Comparison of ENCODE assay signal across 13 cellular contexts in the genomic region with DNA sequence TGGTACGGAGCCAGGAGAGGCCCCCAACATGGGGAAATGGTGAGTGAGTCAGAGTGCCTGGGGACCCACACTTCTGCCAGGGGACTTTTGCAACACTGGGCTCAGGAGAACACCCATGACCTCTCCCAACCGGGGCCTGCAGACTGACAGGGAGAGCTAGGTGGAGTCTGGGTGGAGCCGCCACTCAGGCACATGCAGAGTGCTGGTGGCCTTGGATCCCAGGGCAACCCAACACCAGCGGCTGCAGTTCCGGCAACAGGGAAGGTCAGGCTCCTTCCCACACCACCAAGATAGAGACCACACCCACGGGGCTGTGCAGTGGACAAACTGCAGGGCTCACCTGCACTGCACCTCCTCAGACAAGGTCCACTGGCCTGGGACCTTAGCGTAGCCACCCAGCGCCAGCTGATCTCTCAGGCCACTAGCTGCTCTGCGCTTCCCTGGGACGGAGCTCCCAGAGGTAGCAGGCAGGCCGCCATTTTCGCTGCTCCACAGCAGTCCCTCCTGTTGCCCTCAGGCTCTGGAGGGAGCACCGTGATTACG.
DNase-seq lines count a peak whose midpoint lies in the region; ATAC-seq, FAIRE-seq and TF ChIP-seq lines count a peak whose summit lies in the region.
"Had no signal": no experiment of that assay in that cellular context is flagged by ENCODE, and none has a peak within 500 bp of the region (broad histone marks: within the 10 kb centered on the region; RNA-seq: fewer than 3 reads in every experiment).

No MANE protein-coding gene starts in this region.

- peaks cover 29% of the 10 kb centered on the region for H3K9me3 Mint-ChIP-seq in WTC11

- H3K4me1 ChIP-seq in A549 (peaks cover 20% of the 10 kb centered on the region), mesenchymal stem cell (ENCODE audit: control insufficient read depth, insufficient read depth, low read depth, low read length) (no peaks in the 10 kb centered on the region), upper lobe of left lung (no peaks in the 10 kb centered on the region)

- H2AK5ac ChIP-seq in mesenchymal stem cell (ENCODE audit: low read length, severe bottlenecking): no peak overlapping the region

- no peak overlapping the region for H2BK12ac ChIP-seq in mesenchymal stem cell (ENCODE audit: low read length in 2 of 2)

- peak overlapping the region in 1 of 2 experiments; percentile 29; a peak in 2 of 6 replicates for H3K27ac ChIP-seq in A549
- no peak overlapping the region for H3K27ac ChIP-seq in mesenchymal stem cell (ENCODE audit: low read length, poor library complexity, severe bottlenecking)
- H3K27ac ChIP-seq in upper lobe of left lung: no peak overlapping the region
- H3K27ac ChIP-seq: BLaER1 treated with 17β-estradiol and CSF1 and Interleukin-3, amounts not matched to agents 10 nM and 100 nM had no signal

- H3K14ac ChIP-seq in mesenchymal stem cell (ENCODE audit: low read length in 2 of 2): no peak overlapping the region

- TF ChIP-seq CTCF in A549 (IDR thresholded peaks at IDR 0.05): no peak
- TF ChIP-seq CTCF in WTC11 (IDR thresholded peaks at IDR 0.05): no peak
- TF ChIP-seq CTCF in upper lobe of left lung (IDR thresholded peaks at IDR 0.05): no peak

- ATAC-seq in A549: peak; percentile 42 to 49; a peak in 3 of 6 replicates
- ATAC-seq in WTC11: peak; percentile 20; the same call in 1 of the 2 replicates
- ATAC-seq in upper lobe of left lung (ENCODE audit: low FRiP score in 2 of 2): peak; percentile 19 to 49
- no peak for ATAC-seq in GM21619 (IDR thresholded peaks at IDR 0.05; ENCODE audit: unreplicated experiment)
- ATAC-seq: HCT116 had no signal

- H3K4me3 Mint-ChIP-seq in WTC11: no peak overlapping the region
- H3K4me3 Mint-ChIP-seq: CD4-positive, CD25-positive, alpha-beta regulatory T cell; IgD-negative memory B cell had no signal

- H3K27me3 ChIP-seq in mesenchymal stem cell (ENCODE audit: control insufficient read depth in 1 of 2, insufficient read depth in 1 of 2, low read length in 2 of 2): no peaks in the 10 kb centered on the region
- no peaks in the 10 kb centered on the region for H3K27me3 ChIP-seq in upper lobe of left lung
- H3K27me3 ChIP-seq: BLaER1 treated with 17β-estradiol and CSF1 and Interleukin-3, amounts not matched to agents 10 nM and 100 nM had no signal

- H3K36me3 Mint-ChIP-seq in WTC11: peaks cover 7% of the 10 kb centered on the region
- H3K36me3 Mint-ChIP-seq: CD4-positive, CD25-positive, alpha-beta regulatory T cell; IgD-negative memory B cell had no signal

- H3K4me3 ChIP-seq in A549 (no peak overlapping the region), mesenchymal stem cell (ENCODE audit: insufficient read depth in 1 of 2, low read depth in 1 of 2, low read length in 2 of 2) (no peak overlapping the region), upper lobe of left lung (no peak overlapping the region)
- H3K4me3 ChIP-seq: BLaER1 treated with 17β-estradiol and CSF1 and Interleukin-3, amounts not matched to agents 10 nM and 100 nM had no signal

- TF ChIP-seq POLR2A in A549 (IDR thresholded peaks at IDR 0.05; ENCODE audit: low read length) (no peak), upper lobe of left lung (IDR thresholded peaks at IDR 0.05) (no peak)

- H3K36me3 ChIP-seq in mesenchymal stem cell (ENCODE audit: control insufficient read depth in 1 of 2, insufficient read depth in 2 of 2, low read depth in 1 of 2, low read length in 2 of 2): no peaks in the 10 kb centered on the region
- no peaks in the 10 kb centered on the region for H3K36me3 ChIP-seq in upper lobe of left lung
- H3K36me3 ChIP-seq: BLaER1 treated with 17β-estradiol and CSF1 and Interleukin-3, amounts not matched to agents 10 nM and 100 nM had no signal

- DNase-seq in A549 (ENCODE audit: low read depth in 1 of 2, low spot score in 1 of 2) (no peak), WTC11 (ENCODE audit: low spot score) (no peak), mesenchymal stem cell (no peak), upper lobe of left lung (peak in 1 of 2 donors; percentile 40), NAMALWA (ENCODE audit: low spot score) (no peak), DMS153 (lab: John Stamatoyannopoulos, UW) (no peak)
- DNase-seq: CD4-positive, CD25-positive, alpha-beta regulatory T cell had no signal

- no peaks in the 10 kb centered on the region for H3K79me1 ChIP-seq in mesenchymal stem cell (replicated peaks; ENCODE audit: low read length, poor library complexity, severe bottlenecking)

- H3K4me1 Mint-ChIP-seq in WTC11: peaks cover 19% of the 10 kb centered on the region
- H3K4me1 Mint-ChIP-seq: CD4-positive, CD25-positive, alpha-beta regulatory T cell; IgD-negative memory B cell had no signal

- 99% methylated on average over 12 of the region's 14 CpGs for WGBS in A549 (ENCODE audit: missing lambda C conversion rate)
- 95% methylated on average over 14 of the region's 14 CpGs for WGBS in mesenchymal stem cell
- 90 to 98% methylated on average over 5 to 14 of the region's 14 CpGs for WGBS in upper lobe of left lung, 2 donors

- peak overlapping the region; percentile 39 for H4K91ac ChIP-seq in mesenchymal stem cell (ENCODE audit: low read length)

- no peak overlapping the region for H2BK15ac ChIP-seq in mesenchymal stem cell (ENCODE audit: low read depth, poor library complexity, severe bottlenecking)

- H3K18ac ChIP-seq in mesenchymal stem cell (ENCODE audit: low read depth in 1 of 2, low read length in 2 of 2): peak overlapping the region in 1 of 2 experiments; percentile 15

- TF ChIP-seq EP300 in A549 (IDR thresholded peaks at IDR 0.05): no peak
- TF ChIP-seq EP300 in upper lobe of left lung (IDR thresholded peaks at IDR 0.05): no peak

- TF ChIP-seq RAD21 in A549 (conservative IDR thresholded peaks at IDR 0.05 in 1 of 2, IDR thresholded peaks at IDR 0.05 in 1 of 2): no peak

- H3K4ac ChIP-seq in mesenchymal stem cell (ENCODE audit: low read depth in 1 of 2, low read length in 2 of 2): no peak overlapping the region

- H3K9ac ChIP-seq in mesenchymal stem cell (ENCODE audit: low read length): no peak overlapping the region
- H3K9ac ChIP-seq: BLaER1 treated with 17β-estradiol and CSF1 and Interleukin-3, amounts not matched to agents 10 nM and 100 nM had no signal

- H2BK120ac ChIP-seq in mesenchymal stem cell (ENCODE audit: low read depth, low read length): no peak overlapping the region

- POLR2A ChIA-PET in A549 (lab: Yijun Ruan, JAX) (no interaction called here), WTC11 (lab: Charles Lee) (interaction anchor here (0.6 kb wide), 1 partner anchor 85 kb away, joined by 3 read pairs; no protein-coding TSS in a partner anchor)

- H3K9me3 ChIP-seq in A549 (no peaks in the 10 kb centered on the region), mesenchymal stem cell (ENCODE audit: control insufficient read depth, low read length) (no peaks in the 10 kb centered on the region), upper lobe of left lung (no peaks in the 10 kb centered on the region)

- H3K23ac ChIP-seq in mesenchymal stem cell (ENCODE audit: low read length in 2 of 2): no peak overlapping the region

- no peak for FAIRE-seq in A549 (lab: Jason Lieb, UNC)
- FAIRE-seq: A204.1, H54 had no signal

- no peak overlapping the region for H2AFZ ChIP-seq in mesenchymal stem cell (ENCODE audit: low read depth, low read length)

- H3K27me3 Mint-ChIP-seq in WTC11 (ENCODE audit: low read depth): no peaks in the 10 kb centered on the region
- H3K27me3 Mint-ChIP-seq: CD4-positive, CD25-positive, alpha-beta regulatory T cell; IgD-negative memory B cell had no signal

- CTCF ChIA-PET in A549 (lab: Yijun Ruan, JAX) (interaction anchor here (0.6 to 3.6 kb wide), 4 partner anchors 15 to 180 kb away, joined by 3 to 11 read pairs (median 4); no protein-coding TSS in a partner anchor), WTC11 (lab: Charles Lee) (no interaction called here)

- peak overlapping the region; percentile 57 for H4K8ac ChIP-seq in mesenchymal stem cell (ENCODE audit: low read length)

- no peak overlapping the region for H2BK5ac ChIP-seq in mesenchymal stem cell (ENCODE audit: low read depth, low read length, poor library complexity, severe bottlenecking)

- H3K4me2 ChIP-seq in A549 (no peak overlapping the region), mesenchymal stem cell (ENCODE audit: low read length, poor library complexity, severe bottlenecking) (no peak overlapping the region)
- H3K4me2 ChIP-seq: BLaER1 treated with 17β-estradiol and CSF1 and Interleukin-3, amounts not matched to agents 10 nM and 100 nM had no signal

- H3K27ac Mint-ChIP-seq in WTC11: no peak overlapping the region
- H3K27ac Mint-ChIP-seq: CD4-positive, CD25-positive, alpha-beta regulatory T cell; IgD-negative memory B cell had no signal

TF ChIP-seq in A549, 52 proteins besides CTCF, POLR2A, EP300 and RAD21 (continues in another document):
- TF ChIP-seq, protein P1, sequence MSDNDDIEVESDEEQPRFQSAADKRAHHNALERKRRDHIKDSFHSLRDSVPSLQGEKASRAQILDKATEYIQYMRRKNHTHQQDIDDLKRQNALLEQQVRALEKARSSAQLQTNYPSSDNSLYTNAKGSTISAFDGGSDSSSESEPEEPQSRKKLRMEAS (IDR thresholded peaks at IDR 0.05): no peak
- no peak for TF ChIP-seq RARB (CRISPR knock-in tag; IDR thresholded peaks at IDR 0.05)
- no peak for TF ChIP-seq HDAC2 (IDR thresholded peaks at IDR 0.05)
- no peak for TF ChIP-seq ELK1 (IDR thresholded peaks at IDR 0.05; ENCODE audit: low read depth, low read length)

TF ChIP-seq in WTC11, 78 proteins besides CTCF, POLR2A, EP300 and RAD21:
- no peak for TF ChIP-seq ZNF425 (CRISPR knock-in tag; conservative IDR thresholded peaks at IDR 0.05)
